ENCODE assay signal across 8 cellular contexts in the genomic region with DNA sequence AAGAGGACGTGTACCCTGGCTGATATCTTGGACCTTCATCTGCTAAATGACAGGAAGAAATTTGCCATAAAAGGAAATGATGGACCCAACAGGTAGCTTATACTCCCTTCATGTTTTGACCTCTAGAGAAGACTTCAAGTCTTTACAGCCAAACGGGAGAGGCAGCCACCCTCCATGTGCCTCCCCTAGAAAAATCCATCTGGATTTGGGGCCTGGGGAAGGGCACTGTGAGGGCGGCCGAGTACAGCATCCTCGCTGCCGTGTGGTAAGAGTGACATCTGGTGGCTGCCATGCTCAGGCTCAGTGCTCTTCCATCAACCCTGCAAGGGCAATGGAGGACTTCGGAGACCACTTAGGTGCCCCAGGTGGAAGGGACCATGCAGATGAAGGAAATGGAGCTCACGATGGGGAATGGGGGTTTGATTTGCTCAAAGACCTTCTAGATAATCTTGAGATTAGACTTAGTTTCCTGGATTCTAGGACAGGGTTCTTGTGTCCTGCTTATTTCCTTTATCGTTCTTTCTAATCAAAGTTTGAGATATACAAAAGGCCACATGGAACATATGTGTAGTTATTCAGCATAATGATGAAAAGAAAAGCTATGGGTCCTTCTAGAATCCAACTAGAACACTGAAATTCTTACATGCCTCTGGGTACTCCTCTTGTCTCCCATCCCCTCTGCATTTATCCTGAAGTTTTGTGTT. TPM values are rescaled to one million over a fixed set of nuclear protein-coding genes. Genes with fewer than 3 reads are reported as not detected.
A peak's percentile ranks its signal among the peaks of the same experiment; 100 is the strongest.
DNase-seq lines count a peak whose midpoint lies in the region; ATAC-seq and TF ChIP-seq lines count a peak whose summit lies in the region.

No MANE protein-coding gene starts in this region.

- no peaks in the 10 kb centered on the region for H3K4me1 ChIP-seq in BE2C
- H3K4me1 ChIP-seq in foreskin keratinocyte, result peaks cover 18% of the 10 kb centered on the region

- peak; percentile 68 for ATAC-seq in GM19351 (IDR thresholded peaks at IDR 0.05; ENCODE audit: unreplicated experiment)
- peak; percentile 42 for ATAC-seq in foreskin keratinocyte
- ATAC-seq in omental fat pad (ENCODE audit: low FRiP score), result peak; percentile 80
- no peak for ATAC-seq in HG03045 (IDR thresholded peaks at IDR 0.05; ENCODE audit: unreplicated experiment)

- no peaks in the 10 kb centered on the region for H3K9me3 ChIP-seq in BE2C

- H3K27me3 ChIP-seq in BE2C (no peaks in the 10 kb centered on the region), foreskin keratinocyte (no peaks in the 10 kb centered on the region)

- DNase-seq in BE2C, result peak; percentile 74
- DNase-seq in NCI-H345 treated with DMSO at 0.1 percent for 48 hours (lab: John Stamatoyannopoulos, UW; ENCODE audit: unreplicated experiment), result peak; percentile 4
- DNase-seq in activated T-cell treated with anti-CD3 and anti-CD28 coated beads for 24 hours (ENCODE audit: low read depth), result peak; percentile 23
- peak in 1 of 2 donors; percentile 34 for DNase-seq in foreskin keratinocyte
- DNase-seq in omental fat pad (ENCODE audit: low spot score), result no peak
- DNase-seq in DMS153 (lab: John Stamatoyannopoulos, UW), result no peak

- H3K27ac ChIP-seq in foreskin keratinocyte, result no peak overlapping the region

- H3K36me3 ChIP-seq in BE2C, result no peaks in the 10 kb centered on the region

- TF ChIP-seq CTCF in BE2C (IDR thresholded peaks at IDR 0.05; ENCODE audit: low read depth, low read length) (peak; percentile 97), foreskin keratinocyte (conservative IDR thresholded peaks at IDR 0.05) (peak; percentile 93), omental fat pad (IDR thresholded peaks at IDR 0.05) (no peak)

- no peak overlapping the region for H3K4me3 ChIP-seq in BE2C (ENCODE audit: low read depth, low read length)

RNA-seq across cellular contexts. Expression of a gene that starts 44.4 kb away (rescaled TPM):
- not detected for polyA plus RNA-seq in BE2C (2012; ENCODE audit: insufficient read depth, insufficient read length, low read depth)
- total RNA-seq in foreskin keratinocyte, result 0.14 and 0.31 TPM in 2 replicates
- 0.07 and 0.11 TPM in 2 replicates for polyA plus RNA-seq in foreskin keratinocyte
- 10 to 100 TPM; 12.2 to 56.8 (median 36.3) TPM for total RNA-seq in omental fat pad

Comparison
In these comparisons a context has a peak if more than half of its experiments do, and no peak if none do; other contexts are left out.
1. DNase-seq: peak in BE2C (single experiment), NCI-H345 treated with DMSO at 0.1 percent for 48 hours (single experiment) and activated T-cell treated with anti-CD3 and anti-CD28 coated beads for 24 hours (single experiment); none in omental fat pad (single experiment) and DMS153 (single experiment).
2. CTCF ChIP-seq: peak in BE2C (single experiment) and foreskin keratinocyte (single experiment); none in omental fat pad (0 of 3).
3. RNA of a gene that starts 44.4 kb away (total RNA-seq): 12.2 to 56.8 TPM in omental fat pad; 0.14 to 0.31 TPM in foreskin keratinocyte; every median in the first group is over 10 times any median in the second.